8 cellular contexts compared by ENCODE assay signal in the genomic region with DNA sequence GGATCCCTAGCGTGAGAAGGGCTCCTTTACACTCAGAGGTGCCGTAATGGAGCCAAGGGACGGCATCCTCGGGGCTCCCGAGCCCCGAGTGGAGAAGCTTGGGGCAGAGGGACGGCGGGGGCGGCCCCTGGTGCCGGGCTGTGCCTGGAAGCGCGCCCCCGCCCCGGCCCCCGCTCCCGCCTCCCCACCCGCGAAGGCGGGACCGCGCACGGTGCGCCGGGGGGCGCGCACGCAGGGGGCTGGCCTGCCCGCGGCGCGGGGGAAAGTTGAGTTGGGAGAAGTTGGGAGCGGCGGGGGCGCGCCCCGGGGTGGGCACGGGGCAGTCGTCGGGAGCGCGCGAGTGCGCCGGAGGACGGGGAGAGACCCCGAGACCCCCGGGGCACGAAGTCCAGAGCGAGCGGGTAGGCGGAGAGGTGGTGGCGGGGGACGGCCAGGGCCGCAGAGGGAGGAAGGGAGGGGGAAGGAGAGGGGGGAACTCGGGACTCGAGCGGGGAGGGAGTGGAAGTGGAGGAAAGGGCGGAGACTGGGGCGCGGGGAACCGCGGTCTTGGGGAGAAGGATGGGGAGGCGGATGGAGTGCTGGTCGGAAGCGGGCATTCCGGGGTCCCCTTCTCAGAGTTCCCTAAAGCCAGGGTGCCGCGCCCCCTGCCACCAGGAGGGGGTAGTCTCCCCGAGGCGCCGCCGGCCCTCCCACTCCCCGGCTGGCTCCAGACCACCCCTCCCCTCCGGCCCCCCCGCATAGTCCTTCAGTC. TPM values are rescaled to one million over a fixed set of nuclear protein-coding genes. Genes with fewer than 3 reads are reported as not detected.
DNase-seq lines count a peak whose midpoint lies in the region; ATAC-seq and TF ChIP-seq lines count a peak whose summit lies in the region.

A gene with protein sequence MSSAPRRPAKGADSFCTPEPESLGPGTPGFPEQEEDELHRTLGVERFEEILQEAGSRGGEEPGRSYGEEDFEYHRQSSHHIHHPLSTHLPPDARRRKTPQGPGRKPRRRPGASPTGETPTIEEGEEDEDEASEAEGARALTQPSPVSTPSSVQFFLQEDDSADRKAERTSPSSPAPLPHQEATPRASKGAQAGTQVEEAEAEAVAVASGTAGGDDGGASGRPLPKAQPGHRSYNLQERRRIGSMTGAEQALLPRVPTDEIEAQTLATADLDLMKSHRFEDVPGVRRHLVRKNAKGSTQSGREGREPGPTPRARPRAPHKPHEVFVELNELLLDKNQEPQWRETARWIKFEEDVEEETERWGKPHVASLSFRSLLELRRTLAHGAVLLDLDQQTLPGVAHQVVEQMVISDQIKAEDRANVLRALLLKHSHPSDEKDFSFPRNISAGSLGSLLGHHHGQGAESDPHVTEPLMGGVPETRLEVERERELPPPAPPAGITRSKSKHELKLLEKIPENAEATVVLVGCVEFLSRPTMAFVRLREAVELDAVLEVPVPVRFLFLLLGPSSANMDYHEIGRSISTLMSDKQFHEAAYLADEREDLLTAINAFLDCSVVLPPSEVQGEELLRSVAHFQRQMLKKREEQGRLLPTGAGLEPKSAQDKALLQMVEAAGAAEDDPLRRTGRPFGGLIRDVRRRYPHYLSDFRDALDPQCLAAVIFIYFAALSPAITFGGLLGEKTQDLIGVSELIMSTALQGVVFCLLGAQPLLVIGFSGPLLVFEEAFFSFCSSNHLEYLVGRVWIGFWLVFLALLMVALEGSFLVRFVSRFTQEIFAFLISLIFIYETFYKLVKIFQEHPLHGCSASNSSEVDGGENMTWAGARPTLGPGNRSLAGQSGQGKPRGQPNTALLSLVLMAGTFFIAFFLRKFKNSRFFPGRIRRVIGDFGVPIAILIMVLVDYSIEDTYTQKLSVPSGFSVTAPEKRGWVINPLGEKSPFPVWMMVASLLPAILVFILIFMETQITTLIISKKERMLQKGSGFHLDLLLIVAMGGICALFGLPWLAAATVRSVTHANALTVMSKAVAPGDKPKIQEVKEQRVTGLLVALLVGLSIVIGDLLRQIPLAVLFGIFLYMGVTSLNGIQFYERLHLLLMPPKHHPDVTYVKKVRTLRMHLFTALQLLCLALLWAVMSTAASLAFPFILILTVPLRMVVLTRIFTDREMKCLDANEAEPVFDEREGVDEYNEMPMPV (plus strand): TSS at position 228 of the 751 bp plus-strand sequence. CDS start 2,399 bp downstream, outside the sequence.

- H3K27ac ChIP-seq in CD8-positive, alpha-beta memory T cell (ENCODE audit: low read depth, low read length), result peak within 1 kb of the TSS; percentile 91
- peak within 1 kb of the TSS; percentile 95 to 99 for H3K27ac ChIP-seq in SK-N-SH (ENCODE audit: low read depth in 2 of 2, low read length in 1 of 2)
- peak within 1 kb of the TSS; percentile 82 for H3K27ac ChIP-seq in neutrophil
- H3K27ac ChIP-seq in thymus (ENCODE audit: low read depth), result peak within 1 kb of the TSS; percentile 95

- H3K9me3 ChIP-seq in CD8-positive, alpha-beta memory T cell (ENCODE audit: low read length), result no peaks in the 10 kb centered on the region
- H3K9me3 ChIP-seq in SK-N-SH (no peaks in the 10 kb centered on the region), neutrophil (no peaks in the 10 kb centered on the region), thymus (ENCODE audit: control insufficient read depth) (no peaks in the 10 kb centered on the region)

- H3K4me2 ChIP-seq in SK-N-SH, result peak within 1 kb of the TSS; percentile 85

- TF ChIP-seq CTCF in SK-N-SH (IDR thresholded peaks at IDR 0.05) (peak; percentile 67), neutrophil (IDR thresholded peaks at IDR 0.05) (peak; percentile 35)

- CTCF ChIA-PET in CD8-positive, alpha-beta memory T cell (lab: Charles Lee), result interaction anchor here (1.0 to 3.8 kb wide), 6 partner anchors 21 to 75 kb away, joined by 3 to 19 read pairs (median 5); a partner anchor contains a TSS
- CTCF ChIA-PET in SK-N-SH (lab: Yijun Ruan, JAX), result interaction anchor here (0.6 to 12.2 kb wide), 27 partner anchors 10 to 161 kb away, joined by 3 to 126 read pairs (median 4); a partner anchor contains a TSS

- no peak; a peak in 1 of 4 replicates for TF ChIP-seq EP300 in SK-N-SH (IDR thresholded peaks at IDR 0.05; ENCODE audit: borderline replicate concordance in 1 of 2, low read depth in 1 of 2, low read length in 1 of 2)

- ATAC-seq in GM19455 (IDR thresholded peaks at IDR 0.05; ENCODE audit: unreplicated experiment), result peak; percentile 29

- no peaks in the 10 kb centered on the region for H3K27me3 Mint-ChIP-seq in CD8-positive, alpha-beta memory T cell

- H3K27ac Mint-ChIP-seq in CD8-positive, alpha-beta memory T cell, result peak within 1 kb of the TSS; percentile 88 to 98 (median 98)

- peak within 1 kb of the TSS; percentile 94 for H3K4me3 ChIP-seq in CD8-positive, alpha-beta memory T cell (ENCODE audit: low read length)
- H3K4me3 ChIP-seq in SK-N-SH (ENCODE audit: low read depth in 2 of 2, low read length in 1 of 2), result peak within 1 kb of the TSS; percentile 66 to 99
- peak within 1 kb of the TSS; percentile 69 to 88 for H3K4me3 ChIP-seq in neutrophil (ENCODE audit: low read depth in 1 of 2, low read length in 1 of 2)
- peak within 1 kb of the TSS; percentile 67 for H3K4me3 ChIP-seq in thymus (ENCODE audit: low read length)

- WGBS in SK-N-SH (ENCODE audit: low lambda C conversion rate), result under 1% methylated on average over 48 of the region's 75 CpGs
- WGBS in thymus, result under 1% methylated on average over 75 of the region's 75 CpGs

- H3K4me3 Mint-ChIP-seq in CD8-positive, alpha-beta memory T cell, result peak within 1 kb of the TSS; percentile 88 to 95 (median 94)

- peaks cover 68% of the 10 kb centered on the region for H3K79me2 ChIP-seq in SK-N-SH (ENCODE audit: insufficient read depth)

- H3K9ac ChIP-seq in SK-N-SH, result peak within 1 kb of the TSS; percentile 84

- no peaks in the 10 kb centered on the region for H3K9me3 Mint-ChIP-seq in CD8-positive, alpha-beta memory T cell

- POLR2A ChIA-PET in CD8-positive, alpha-beta memory T cell (lab: Charles Lee), result interaction anchor here (0.8 to 2.1 kb wide), 4 partner anchors 17 to 32 kb away, joined by 3 to 10 read pairs (median 6); a partner anchor contains a TSS
- POLR2A ChIA-PET in SK-N-SH (lab: Yijun Ruan, JAX), result interaction anchor here (0.7 to 2.3 kb wide), 6 partner anchors 12 to 89 kb away, joined by 3 to 11 read pairs (median 4); a partner anchor contains a TSS

- H3K4me1 ChIP-seq in CD8-positive, alpha-beta memory T cell (ENCODE audit: insufficient read depth, low read length), result peaks cover 36% of the 10 kb centered on the region
- H3K4me1 ChIP-seq in SK-N-SH (ENCODE audit: control insufficient read depth in 1 of 2, insufficient read depth in 2 of 2, low read depth in 1 of 2, low read length in 1 of 2) (peaks cover 28 to 50% of the 10 kb centered on the region in 2 experiments), neutrophil (ENCODE audit: control insufficient read depth in 1 of 2, insufficient read depth in 1 of 2, low read depth in 1 of 2, low read length in 1 of 2) (peaks cover 32 to 37% of the 10 kb centered on the region in 2 experiments), thymus (ENCODE audit: control insufficient read depth, insufficient read depth, low read length) (peaks cover 27% of the 10 kb centered on the region)

- no peaks in the 10 kb centered on the region for H3K27me3 ChIP-seq in CD8-positive, alpha-beta memory T cell (ENCODE audit: insufficient read depth, low read length, poor library complexity, severe bottlenecking)
- H3K27me3 ChIP-seq in SK-N-SH (ENCODE audit: insufficient read depth) (no peaks in the 10 kb centered on the region), neutrophil (no peaks in the 10 kb centered on the region), thymus (ENCODE audit: control insufficient read depth, insufficient read depth) (no peaks in the 10 kb centered on the region)

- peaks cover 2% of the 10 kb centered on the region for H3K36me3 ChIP-seq in CD8-positive, alpha-beta memory T cell (ENCODE audit: insufficient read depth, low read length)
- H3K36me3 ChIP-seq in SK-N-SH (replicated peaks in 1 of 2; ENCODE audit: control insufficient read depth in 1 of 2, insufficient read depth in 2 of 2, low read length in 1 of 2), result peaks cover 20 to 31% of the 10 kb centered on the region in 2 experiments
- peaks cover 8% of the 10 kb centered on the region for H3K36me3 ChIP-seq in neutrophil
- peaks cover 20% of the 10 kb centered on the region for H3K36me3 ChIP-seq in thymus (ENCODE audit: control insufficient read depth, insufficient read depth)

- no peaks in the 10 kb centered on the region for H3F3A ChIP-seq in SK-N-SH (replicated peaks; ENCODE audit: insufficient read depth)

- DNase-seq in CD8-positive, alpha-beta memory T cell, result peak; percentile 61 to 79 (median 73)
- DNase-seq in HuH-7 (ENCODE audit: low spot score) (peak; percentile 95), SK-N-SH (peak; percentile 98), germinal center (ENCODE audit: low spot score) (peak; percentile 95)
- DNase-seq in activated naive CD4-positive, alpha-beta T cell treated with anti-CD3 and anti-CD28 coated beads, Interleukin-2, amount 50 U/mL, for 16 hours, result peak; percentile 76

- peak within 1 kb of the TSS; percentile 83 for H2AFZ ChIP-seq in SK-N-SH (ENCODE audit: low read depth)

- H3K36me3 Mint-ChIP-seq in CD8-positive, alpha-beta memory T cell, result peaks cover 0 to 23% (median 0%) of the 10 kb centered on the region in 3 donors

- no peaks in the 10 kb centered on the region for H3K9me2 ChIP-seq in SK-N-SH

- H3K4me1 Mint-ChIP-seq in CD8-positive, alpha-beta memory T cell, result peaks cover 24 to 47% (median 36%) of the 10 kb centered on the region in 3 donors

- peaks cover 36% of the 10 kb centered on the region for H4K20me1 ChIP-seq in SK-N-SH (ENCODE audit: insufficient read depth)

- no peak for TF ChIP-seq RAD21 in SK-N-SH (IDR thresholded peaks at IDR 0.05; ENCODE audit: low read length)

TF ChIP-seq in SK-N-SH, 30 proteins besides CTCF, POLR2A, EP300 and RAD21 (continues in another document):
- TF ChIP-seq SMC3 (IDR thresholded peaks at IDR 0.05; ENCODE audit: low read depth, low read length) (no peak), RCOR1 (IDR thresholded peaks at IDR 0.05; ENCODE audit: low read length) (no peak), POLR2AphosphoS5 (IDR thresholded peaks at IDR 0.05; ENCODE audit: low read depth, low read length) (peak; percentile 44), ELF1 (IDR thresholded peaks at IDR 0.05) (no peak), TCF12 (IDR thresholded peaks at IDR 0.05) (no peak; the same call in 1 of the 2 replicates), CHD2 (IDR thresholded peaks at IDR 0.05; ENCODE audit: low read length, partially characterized antibody) (peak; percentile 16)

RNA-seq across cellular contexts. Expression of the gene that starts here (rescaled TPM):
- total RNA-seq in CD8-positive, alpha-beta memory T cell, result 100 to 1,000 TPM; 119 to 121 TPM
- 25.5 TPM for polyA plus RNA-seq in CD8-positive, alpha-beta memory T cell
- polyA plus RNA-seq in SK-N-SH (2012; rRNA removed) (123 and 167 TPM in 2 replicates), thymus (89.5 TPM)
- polyA plus RNA-seq in SK-N-SH (2012; cell fraction: cytosol; rRNA removed), result 60.6 and 67.2 TPM in 2 replicates
- polyA plus RNA-seq in SK-N-SH (2012; cell fraction: nucleus; rRNA removed), result 478 and 1,049 TPM in 2 replicates

Comparison
In these comparisons a context has a peak if more than half of its experiments do, and no peak if none do; other contexts are left out.
1. Peak in every context shown above with its lines: DNase-seq, ATAC-seq, H3K4me3 ChIP-seq and H3K27ac ChIP-seq.